Comparison of ENCODE assay signal across 8 cellular contexts in genomic region chr1:42462828-42463763, GRCh38. TPM values are rescaled to one million over a fixed set of nuclear protein-coding genes. Genes with fewer than 3 reads are reported as not detected.
A peak's percentile ranks its signal among the peaks of the same experiment; 100 is the strongest.
DNase-seq lines count a peak whose midpoint lies in the region; ATAC-seq and TF ChIP-seq lines count a peak whose summit lies in the region.

Gene CCDC30 (plus strand): TSS chr1:42463286. CDS start chr1:42480552, 17,266 bp downstream.

- TF ChIP-seq CTCF in GM12875 (IDR thresholded peaks at IDR 0.05; ENCODE audit: borderline replicate concordance, insufficient read depth, low read depth, low read length) (no peak), parathyroid adenoma (IDR thresholded peaks at IDR 0.05) (no peak), tibial artery (IDR thresholded peaks at IDR 0.05) (peak in 1 of 2 experiments; percentile 24)

- H3K9me3 ChIP-seq in adipocyte (ENCODE audit: control insufficient read depth, low read length) (no peaks in the 10 kb centered on the region), parathyroid adenoma (ENCODE audit: control insufficient read depth, low read length) (no peaks in the 10 kb centered on the region), tibial artery (no peaks in the 10 kb centered on the region)

- DNase-seq in NCI-H1417 treated with DMSO at 0.1 percent for 48 hours (lab: John Stamatoyannopoulos, UW) (peak; percentile 96), SW480 (ENCODE audit: low spot score) (peak; percentile 97), adipocyte (ENCODE audit: low read depth) (peak; percentile 99), cardiac septum (ENCODE audit: low spot score) (peak; percentile 95), tibial artery (peak; percentile 97 to 99)

- H3K4me1 ChIP-seq in adipocyte (ENCODE audit: control insufficient read depth, insufficient read depth, low read length) = peaks cover 11% of the 10 kb centered on the region
- no peaks in the 10 kb centered on the region for H3K4me1 ChIP-seq in parathyroid adenoma
- H3K4me1 ChIP-seq in tibial artery = peaks cover 0 to 27% (median 9%) of the 10 kb centered on the region in 4 donors

- intact Hi-C loops in cardiac septum (cut with DNase I) (no loop called here), tibial artery (cut with DNase I; ENCODE audit: low total_unique reads) (loop anchor here (10.0 kb wide), 1 partner anchor 128 kb away; the partner anchor contains the start of gene FOXJ3)

- H3K36me3 ChIP-seq in adipocyte (ENCODE audit: control insufficient read depth, insufficient read depth, low read length, severe bottlenecking) (peaks cover 30% of the 10 kb centered on the region), parathyroid adenoma (ENCODE audit: control insufficient read depth, insufficient read depth, low read length) (no peaks in the 10 kb centered on the region), tibial artery (peaks cover 0 to 27% (median 15%) of the 10 kb centered on the region in 3 donors)

- H3K4me2 ChIP-seq in parathyroid adenoma (ENCODE audit: low read length) = peak within 1 kb of the TSS; percentile 92

- peak within 1 kb of the TSS; percentile 82 for H2AFZ ChIP-seq in parathyroid adenoma

- H3K4me3 ChIP-seq in GM12875 (ENCODE audit: low read depth, low read length) = peak within 1 kb of the TSS; percentile 52
- H3K4me3 ChIP-seq in adipocyte (ENCODE audit: low read length) = peak within 1 kb of the TSS; percentile 93
- H3K4me3 ChIP-seq in parathyroid adenoma (ENCODE audit: low read depth, low read length) = peak within 1 kb of the TSS; percentile 88
- peak within 1 kb of the TSS; percentile 62 to 69 for H3K4me3 ChIP-seq in tibial artery

- H3K79me2 ChIP-seq in parathyroid adenoma = no peaks in the 10 kb centered on the region

- H3K27ac ChIP-seq in parathyroid adenoma (peak within 1 kb of the TSS; percentile 61), tibial artery (peak within 1 kb of the TSS; percentile 39 to 52)

- peak within 1 kb of the TSS; percentile 75 for H3K9ac ChIP-seq in adipocyte (ENCODE audit: low read length)
- H3K9ac ChIP-seq in parathyroid adenoma = no peak within 1 kb of the TSS

- peak; percentile 100 for ATAC-seq in HG02798 (IDR thresholded peaks at IDR 0.05; ENCODE audit: poor library complexity, unreplicated experiment)

- H3K27me3 ChIP-seq in adipocyte (replicated peaks; ENCODE audit: control insufficient read depth, insufficient read depth, low read length) = no peaks in the 10 kb centered on the region
- H3K27me3 ChIP-seq in parathyroid adenoma (ENCODE audit: control insufficient read depth, insufficient read depth, low read length) = no peaks in the 10 kb centered on the region
- H3K27me3 ChIP-seq in tibial artery = no peaks in the 10 kb centered on the region

RNA-seq across cellular contexts. Expression of gene CCDC30, which starts in this region (rescaled TPM):
- 2.0 TPM for total RNA-seq in cardiac septum

Comparison
In these comparisons a context has a peak if more than half of its experiments do, and no peak if none do; other contexts are left out.
1. Peak in every context shown above with its lines: DNase-seq, ATAC-seq, H3K4me3 ChIP-seq and H3K27ac ChIP-seq.